ENCODE assay signal across 8 cellular contexts in the genomic region with DNA sequence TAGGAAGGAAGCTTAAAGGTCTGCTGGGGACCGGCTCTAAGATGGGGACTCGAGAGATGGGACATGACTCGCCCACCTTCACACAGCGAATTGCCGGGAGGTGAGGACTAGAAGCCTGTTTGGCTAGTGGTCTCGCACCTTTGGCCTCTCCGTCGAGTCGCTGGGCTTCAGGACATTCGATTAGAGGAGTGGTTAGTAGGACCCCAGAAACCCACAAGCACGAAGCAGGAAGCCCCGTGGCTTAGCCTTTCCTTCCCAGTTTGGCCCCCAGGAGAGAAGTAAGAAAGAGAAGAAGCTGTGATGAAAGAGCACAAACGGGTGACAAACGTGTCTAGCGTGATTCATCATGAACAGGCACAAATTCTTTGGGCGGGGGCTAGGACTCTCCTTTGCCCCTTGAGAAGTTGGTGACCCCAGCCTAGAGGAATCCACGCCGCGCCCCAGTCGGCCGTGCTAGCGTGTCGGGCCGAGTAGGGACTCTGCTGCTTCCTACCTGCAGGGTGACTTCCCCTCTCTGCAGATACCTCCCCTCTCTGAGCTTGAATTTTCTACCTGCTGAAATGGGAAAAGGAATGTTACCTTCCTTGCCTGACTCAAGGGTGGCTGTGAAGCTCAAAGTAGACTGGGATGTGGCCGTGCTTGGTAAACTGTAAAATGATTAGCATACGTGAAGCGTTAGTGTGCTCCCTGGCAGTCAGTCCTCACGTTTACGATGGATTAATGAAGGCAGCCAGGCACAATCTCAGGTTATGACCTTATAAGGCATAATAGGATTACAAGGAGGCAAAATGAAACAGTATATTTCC. TPM values are rescaled to one million over a fixed set of nuclear protein-coding genes. Genes with fewer than 3 reads are reported as not detected.
A peak's percentile ranks its signal among the peaks of the same experiment; 100 is the strongest.
DNase-seq lines count a peak whose midpoint lies in the region; ATAC-seq, FAIRE-seq and TF ChIP-seq lines count a peak whose summit lies in the region.

No MANE protein-coding gene starts in this region.

- H4K20me1 ChIP-seq in endothelial cell of umbilical vein (replicated peaks; ENCODE audit: control insufficient read depth, extremely low read depth, insufficient read depth, low read length), result no peaks in the 10 kb centered on the region

- TF ChIP-seq CTCF in WI38 (IDR thresholded peaks at IDR 0.05; ENCODE audit: low read depth, low read length) (no peak), endothelial cell of umbilical vein (IDR thresholded peaks at IDR 0.05; ENCODE audit: extremely low read depth in 1 of 2, insufficient read depth in 1 of 2, low read depth in 1 of 2, low read length in 2 of 2) (no peak)

- peak overlapping the region; percentile 93 for H2AFZ ChIP-seq in endothelial cell of umbilical vein (ENCODE audit: low read depth, low read length)

- POLR2A ChIA-PET in endothelial cell of umbilical vein (lab: Charles Lee), result interaction anchor here (1.0 to 3.2 kb wide), 22 partner anchors 8 to 730 kb away, joined by 3 to 43 read pairs (median 6); a partner anchor contains a TSS

- H3K27me3 ChIP-seq in endothelial cell of umbilical vein (ENCODE audit: control insufficient read depth in 2 of 2, insufficient read depth in 2 of 2, low read length in 2 of 2) (no peaks in the 10 kb centered on the region), mononuclear cell (ENCODE audit: insufficient read depth, low read length) (peaks cover 18% of the 10 kb centered on the region)

- H3K36me3 ChIP-seq in endothelial cell of umbilical vein (ENCODE audit: control insufficient read depth in 2 of 2, extremely low read depth in 1 of 2, insufficient read depth in 2 of 2, low read length in 2 of 2), result no peaks in the 10 kb centered on the region

- H3K4me2 ChIP-seq in endothelial cell of umbilical vein (ENCODE audit: insufficient read depth, low read length), result peak overlapping the region; percentile 91

- CTCF ChIA-PET in endothelial cell of umbilical vein (lab: Charles Lee), result interaction anchor here (0.9 to 9.0 kb wide), 31 partner anchors 8 to 690 kb away, joined by 3 to 104 read pairs (median 4); a partner anchor contains a TSS

- peak; percentile 60 for FAIRE-seq in endothelial cell of umbilical vein (lab: Jason Lieb, UNC)

- H3K9me3 ChIP-seq in endothelial cell of umbilical vein (replicated peaks; ENCODE audit: control insufficient read depth, insufficient read depth, low read length) (no peaks in the 10 kb centered on the region), mononuclear cell (ENCODE audit: low read depth, low read length) (no peaks in the 10 kb centered on the region)

- DNase-seq in ELF-1 (ENCODE audit: low read depth, low spot score) (peak; percentile 76), LoVo (ENCODE audit: low spot score) (peak; percentile 75), endothelial cell of umbilical vein (ENCODE audit: low read depth, low spot score) (peak; percentile 41), ureter (ENCODE audit: low spot score) (peak; percentile 67), NK-92 (lab: John Stamatoyannopoulos, UW; ENCODE audit: unreplicated experiment) (no peak)

- H3K4me1 ChIP-seq in endothelial cell of umbilical vein (ENCODE audit: control insufficient read depth, extremely low read depth, insufficient read depth, low read length) (peaks cover 36% of the 10 kb centered on the region), mononuclear cell (ENCODE audit: insufficient read depth, low read length) (peaks cover 70% of the 10 kb centered on the region)

- H3K27ac ChIP-seq in endothelial cell of umbilical vein (ENCODE audit: insufficient read depth, low read depth, low read length), result peak overlapping the region; percentile 26

- no TSS peak for BruUV-seq in endothelial cell of umbilical vein (replicated peaks; lab: Mats Ljungman, UMichigan)

- intact Hi-C loops in endothelial cell of umbilical vein (cut with micrococcal nuclease), result loop anchor here (1.0 kb wide), 2 partner anchors 9 to 330 kb away; a partner anchor contains a TSS

- TF ChIP-seq POLR2A in endothelial cell of umbilical vein (IDR thresholded peaks at IDR 0.05; ENCODE audit: low read depth, low read length), result no peak

- dilution Hi-C loops in endothelial cell of umbilical vein (cut with MboI; ENCODE audit: extremely low pct_ligation_motif_present, low sequenced_read_pairs), result no loop called here

- ATAC-seq in GM18517 (IDR thresholded peaks at IDR 0.05; ENCODE audit: unreplicated experiment), result no peak

- H3K9me1 ChIP-seq in endothelial cell of umbilical vein (replicated peaks; ENCODE audit: control insufficient read depth, extremely low read depth, insufficient read depth, low read length), result no peaks in the 10 kb centered on the region

- H3K9ac ChIP-seq in endothelial cell of umbilical vein (replicated peaks; ENCODE audit: extremely low read depth, insufficient read depth, low read length), result peak overlapping the region; percentile 72

- peak overlapping the region; percentile 100 for H3K4me3 ChIP-seq in WI38 (ENCODE audit: low read depth, low read length)
- peak overlapping the region; percentile 91 to 95 (median 93) for H3K4me3 ChIP-seq in endothelial cell of umbilical vein (replicated peaks in 1 of 3; ENCODE audit: insufficient read depth in 1 of 3, low read depth in 1 of 3, low read length in 3 of 3)
- peak overlapping the region; percentile 84 for H3K4me3 ChIP-seq in mononuclear cell (ENCODE audit: low read length)

- H3K79me2 ChIP-seq in endothelial cell of umbilical vein (ENCODE audit: control insufficient read depth, insufficient read depth, low read length), result peaks cover 20% of the 10 kb centered on the region

TF ChIP-seq in endothelial cell of umbilical vein, 7 proteins besides CTCF, POLR2A, EP300 and RAD21:
- TF ChIP-seq POLR2AphosphoS5 (IDR thresholded peaks at IDR 0.05; ENCODE audit: insufficient read depth, low read depth, low read length) (no peak), FOS (IDR thresholded peaks at IDR 0.05; ENCODE audit: borderline replicate concordance, insufficient read depth, low read length) (no peak), GATA2 (IDR thresholded peaks at IDR 0.05; ENCODE audit: insufficient read depth, insufficient read length, low read depth, low read length) (no peak), JUN (IDR thresholded peaks at IDR 0.05; ENCODE audit: borderline replicate concordance, insufficient read depth, insufficient read length, low read depth) (no peak), MYC (IDR thresholded peaks at IDR 0.05; ENCODE audit: low read depth, low read length) (no peak)
- TF ChIP-seq, protein P1, sequence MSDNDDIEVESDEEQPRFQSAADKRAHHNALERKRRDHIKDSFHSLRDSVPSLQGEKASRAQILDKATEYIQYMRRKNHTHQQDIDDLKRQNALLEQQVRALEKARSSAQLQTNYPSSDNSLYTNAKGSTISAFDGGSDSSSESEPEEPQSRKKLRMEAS (IDR thresholded peaks at IDR 0.05; ENCODE audit: insufficient read depth, insufficient read length), result no peak

RNA-seq across cellular contexts. Expression of a gene that starts 1.1 kb away (rescaled TPM):
- total RNA-seq in endothelial cell of umbilical vein (36.7 and 45.3 TPM in 2 replicates), mononuclear cell (93.5 TPM), ureter (21.9 TPM)
- polyA plus RNA-seq in endothelial cell of umbilical vein, result 40.0 and 55.5 TPM in 2 replicates
- polyA plus RNA-seq in endothelial cell of umbilical vein (2011; cell fraction: cytosol; rRNA removed), result 38.6 and 41.8 TPM in 2 replicates
- polyA plus RNA-seq in endothelial cell of umbilical vein (2011; cell fraction: nucleus; rRNA removed), result 49.5 and 61.8 TPM in 2 replicates
- 35.5 and 48.4 TPM in 2 replicates for polyA plus RNA-seq in endothelial cell of umbilical vein (2012)
- polyA minus RNA-seq in endothelial cell of umbilical vein, result 40.7 and 47.6 TPM in 2 replicates
- 33.7 TPM for polyA minus RNA-seq in endothelial cell of umbilical vein (2011; cell fraction: cytosol; rRNA and poly(A)+ RNA removed)
- 21.9 and 33.6 TPM in 2 replicates for polyA minus RNA-seq in endothelial cell of umbilical vein (2011; cell fraction: nucleus; rRNA and poly(A)+ RNA removed)

RNA-seq across cellular contexts. Expression of a gene that starts 9.7 kb away (rescaled TPM):
- total RNA-seq in endothelial cell of umbilical vein (36.7 and 42.4 TPM in 2 replicates), mononuclear cell (35.1 TPM), ureter (90.7 TPM)
- 15.4 and 17.3 TPM in 2 replicates for polyA plus RNA-seq in endothelial cell of umbilical vein
- 19.9 and 24.1 TPM in 2 replicates for polyA plus RNA-seq in endothelial cell of umbilical vein (2011; cell fraction: cytosol; rRNA removed)
- 53.1 and 58.4 TPM in 2 replicates for polyA plus RNA-seq in endothelial cell of umbilical vein (2011; cell fraction: nucleus; rRNA removed)
- 17.9 and 19.2 TPM in 2 replicates for polyA plus RNA-seq in endothelial cell of umbilical vein (2012)
- polyA minus RNA-seq in endothelial cell of umbilical vein, result 58.1 and 80.1 TPM in 2 replicates
- 18.7 TPM for polyA minus RNA-seq in endothelial cell of umbilical vein (2011; cell fraction: cytosol; rRNA and poly(A)+ RNA removed)
- polyA minus RNA-seq in endothelial cell of umbilical vein (2011; cell fraction: nucleus; rRNA and poly(A)+ RNA removed), result 85.3 and 127 TPM in 2 replicates
